21 cellular contexts compared by ENCODE assay signal in the genomic region with DNA sequence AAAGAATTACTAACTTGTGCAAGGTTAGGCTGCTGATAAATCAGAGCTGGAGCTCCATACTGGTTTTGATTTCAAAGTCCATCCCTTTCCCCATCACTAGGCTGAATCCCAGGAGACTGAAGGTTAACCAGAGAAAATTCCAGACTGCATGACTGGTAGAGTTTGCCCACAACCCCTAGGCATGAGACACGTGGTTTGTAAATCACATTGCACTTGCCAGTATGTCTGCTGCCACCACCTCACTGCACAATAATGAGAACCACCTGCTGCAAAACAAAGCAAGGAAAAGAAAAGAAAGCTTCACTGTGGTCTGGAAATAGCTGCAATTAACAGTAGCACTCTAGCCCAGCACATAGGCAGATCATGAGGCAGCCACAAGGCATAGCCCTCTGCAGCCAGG.
DNase-seq lines count a peak whose midpoint lies in the region; ATAC-seq, FAIRE-seq and TF ChIP-seq lines count a peak whose summit lies in the region.
"Had no signal": no experiment of that assay in that cellular context is flagged by ENCODE, and none has a peak within 500 bp of the region (broad histone marks: within the 10 kb centered on the region; RNA-seq: fewer than 3 reads in every experiment).

No MANE protein-coding gene starts in this region.

- H3K36me3 ChIP-seq in astrocyte (ENCODE audit: insufficient read depth, low read length) = no peaks in the 10 kb centered on the region
- H3K36me3 ChIP-seq in colonic mucosa = no peaks in the 10 kb centered on the region
- no peaks in the 10 kb centered on the region for H3K36me3 ChIP-seq in effector memory CD4-positive, alpha-beta T cell (ENCODE audit: control insufficient read depth, insufficient read depth, low read length)
- H3K36me3 ChIP-seq: BE2C, SJSA1 had no signal

- H3K27ac Mint-ChIP-seq in astrocyte (ENCODE audit: unreplicated experiment) = no peak overlapping the region
- H3K27ac Mint-ChIP-seq: CD8-positive, alpha-beta T cell had no signal

- no peak for FAIRE-seq in astrocyte (lab: Jason Lieb, UNC)
- FAIRE-seq: D721Med had no signal

- H2AFZ ChIP-seq in astrocyte (ENCODE audit: low read depth, low read length) = no peak overlapping the region

- no peaks in the 10 kb centered on the region for H3K9me3 ChIP-seq in astrocyte (ENCODE audit: insufficient read depth, low read depth, low read length)
- no peaks in the 10 kb centered on the region for H3K9me3 ChIP-seq in colonic mucosa
- no peaks in the 10 kb centered on the region for H3K9me3 ChIP-seq in effector memory CD4-positive, alpha-beta T cell (ENCODE audit: control insufficient read depth, low read length)
- H3K9me3 ChIP-seq: BE2C, SJSA1 had no signal

- H3K4me1 ChIP-seq in astrocyte (ENCODE audit: insufficient read depth, low read length) (peaks cover 13% of the 10 kb centered on the region), colonic mucosa (no peaks in the 10 kb centered on the region)
- no peaks in the 10 kb centered on the region for H3K4me1 ChIP-seq in effector memory CD4-positive, alpha-beta T cell (ENCODE audit: control insufficient read depth, insufficient read depth, low read length, poor library complexity, severe bottlenecking)
- H3K4me1 ChIP-seq: BE2C, SJSA1 had no signal

- no peak for TF ChIP-seq CTCF in AG09319 (IDR thresholded peaks at IDR 0.05; ENCODE audit: low read depth, low read length)
- no peak for TF ChIP-seq CTCF in astrocyte (IDR thresholded peaks at IDR 0.05; ENCODE audit: insufficient read depth, low read depth, low read length)
- TF ChIP-seq CTCF in colonic mucosa (IDR thresholded peaks at IDR 0.05) = no peak

- H3K27me3 Mint-ChIP-seq in astrocyte (ENCODE audit: low read depth, unreplicated experiment) = peaks cover 9% of the 10 kb centered on the region

- H3K9ac ChIP-seq in astrocyte (ENCODE audit: low read length) (no peak overlapping the region), colonic mucosa (ENCODE audit: low read depth in 2 of 2, low read length in 2 of 2) (no peak overlapping the region)

- no peaks in the 10 kb centered on the region for H4K20me1 ChIP-seq in astrocyte (ENCODE audit: insufficient read depth, low read length)

- no peak overlapping the region for H3K4me2 ChIP-seq in astrocyte (ENCODE audit: low read length)

- peaks cover 4% of the 10 kb centered on the region for H3K9me3 Mint-ChIP-seq in astrocyte (ENCODE audit: unreplicated experiment)
- H3K9me3 Mint-ChIP-seq: CD8-positive, alpha-beta T cell had no signal

- intact Hi-C loops in colonic mucosa (cut with DNase I) = no loop called here

- H3K4me1 Mint-ChIP-seq in astrocyte (ENCODE audit: low read depth, unreplicated experiment) = peaks cover 47% of the 10 kb centered on the region

- no peaks in the 10 kb centered on the region for H3K79me2 ChIP-seq in astrocyte (ENCODE audit: insufficient read depth, low read length)

- H3K27ac ChIP-seq in astrocyte (ENCODE audit: low read depth, low read length) (no peak overlapping the region), colonic mucosa (no peak overlapping the region)
- no peak overlapping the region for H3K27ac ChIP-seq in effector memory CD4-positive, alpha-beta T cell (ENCODE audit: insufficient read depth, low read length, poor library complexity, severe bottlenecking)
- H3K27ac ChIP-seq: RWPE1, SJSA1 had no signal

- H3K27me3 ChIP-seq in astrocyte (ENCODE audit: insufficient read depth, low read length) (peaks cover 11% of the 10 kb centered on the region), colonic mucosa (no peaks in the 10 kb centered on the region)
- H3K27me3 ChIP-seq in effector memory CD4-positive, alpha-beta T cell (replicated peaks; ENCODE audit: control insufficient read depth, insufficient read depth, low read length, poor library complexity, severe bottlenecking) = no peaks in the 10 kb centered on the region
- H3K27me3 ChIP-seq: BE2C, SJSA1 had no signal

- ATAC-seq in GM18520 (IDR thresholded peaks at IDR 0.05; ENCODE audit: unreplicated experiment) = no peak
- ATAC-seq: CD8-positive, alpha-beta T cell had no signal

- H3K4me3 ChIP-seq in astrocyte (ENCODE audit: insufficient read depth, low read depth, low read length) = no peak overlapping the region
- no peak overlapping the region for H3K4me3 ChIP-seq in colonic mucosa
- H3K4me3 ChIP-seq in effector memory CD4-positive, alpha-beta T cell (ENCODE audit: insufficient read depth, low read depth, low read length, poor library complexity, severe bottlenecking) = no peak overlapping the region
- H3K4me3 ChIP-seq: SJSA1 had no signal

- peak; percentile 16 for DNase-seq in AG09319 (ENCODE audit: extremely low read depth, low read depth)
- DNase-seq in H4 (ENCODE audit: low spot score) = peak; percentile 45
- peak; percentile 10 for DNase-seq in astrocyte (ENCODE audit: low read depth)
- peak; percentile 45 for DNase-seq in glomerular visceral epithelial cell (ENCODE audit: extremely low spot score)
- DNase-seq in colonic mucosa = no peak
- no peak for DNase-seq in NCI-H2196 (lab: John Stamatoyannopoulos, UW; ENCODE audit: unreplicated experiment)
- DNase-seq in effector memory CD4-positive, alpha-beta T cell = no peak
- DNase-seq: BE2C; CD8-positive, alpha-beta T cell; HCEC 1CT; Karpas-422; NCI-H1436; NCI-H2081; NCI-H2227 treated with DMSO at 0.1 percent for 48 hours; NCI-H524 treated with DMSO at 0.1 percent for 48 hours; NK-92 treated with Interleukin-12 subunit alpha and Interleukin-12 subunit beta, amount 100 ng/mL, for 24 hours; OCI-M1 had no signal

- no peak overlapping the region for H3K4me3 Mint-ChIP-seq in astrocyte (ENCODE audit: unreplicated experiment)
- H3K4me3 Mint-ChIP-seq: CD8-positive, alpha-beta T cell had no signal

- no peaks in the 10 kb centered on the region for H3K36me3 Mint-ChIP-seq in astrocyte (ENCODE audit: low read depth, unreplicated experiment)
- H3K36me3 Mint-ChIP-seq: CD8-positive, alpha-beta T cell had no signal

Comparison
In these comparisons a context has a peak if more than half of its experiments do, and no peak if none do; other contexts are left out.
1. DNase-seq: peak in AG09319 (single experiment), H4 (single experiment), astrocyte (single experiment) and glomerular visceral epithelial cell (single experiment); none in colonic mucosa (single experiment), NCI-H2196 (single experiment) and effector memory CD4-positive, alpha-beta T cell (0 of 3).